Comparison of ENCODE assay signal across 8 cellular contexts in the genomic region with DNA sequence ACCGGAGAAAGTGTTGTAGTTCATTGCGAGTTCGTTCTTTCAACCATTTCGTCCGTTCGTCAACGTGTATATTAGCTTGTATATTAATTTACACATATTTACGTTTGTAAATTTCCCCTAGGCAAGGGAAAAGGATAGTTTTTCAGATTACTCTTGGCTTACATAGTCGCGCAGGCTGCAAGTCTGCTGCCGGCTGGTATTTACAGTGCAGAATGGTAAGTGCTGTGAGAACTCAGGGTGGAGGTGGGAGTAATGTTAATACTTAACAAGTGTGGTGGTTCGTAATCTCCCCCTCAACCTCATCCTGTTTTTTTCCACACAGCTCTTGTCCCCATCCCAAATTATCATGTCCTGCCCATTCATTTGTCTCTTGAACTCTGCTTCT. TPM values are rescaled to one million over a fixed set of nuclear protein-coding genes. Genes with fewer than 3 reads are reported as not detected.
DNase-seq lines count a peak whose midpoint lies in the region; ATAC-seq, FAIRE-seq and TF ChIP-seq lines count a peak whose summit lies in the region.

No MANE protein-coding gene starts in this region.

- TF ChIP-seq CTCF in OCI-LY3 (IDR thresholded peaks at IDR 0.05; ENCODE audit: low read depth, low read length) = no peak
- no peak for TF ChIP-seq CTCF in endodermal cell (conservative IDR thresholded peaks at IDR 0.05)
- TF ChIP-seq CTCF in neural crest cell (conservative IDR thresholded peaks at IDR 0.05) = no peak

- peak overlapping the region; percentile 68; the same call in 1 of the 2 replicates for H2AFZ ChIP-seq in OCI-LY3 (ENCODE audit: low read depth, low read length)

- DNase-seq in GM12892 (ENCODE audit: insufficient read length) (no peak), endodermal cell (no peak), neural crest cell (ENCODE audit: low read depth, low spot score) (no peak), KG1 (lab: John Stamatoyannopoulos, UW) (no peak), NCI-H524 treated with DMSO at 0.1 percent for 48 hours (lab: John Stamatoyannopoulos, UW) (no peak), cerebellar cortex (ENCODE audit: low spot score) (no peak)

- FAIRE-seq in GM12892 (lab: Jason Lieb, UNC) = peak; percentile 17

- H3K27ac Mint-ChIP-seq in endodermal cell (peak overlapping the region; percentile 99), neural crest cell (ENCODE audit: unreplicated experiment) (peak overlapping the region; percentile 99)

- peak overlapping the region; percentile 93 for H3K4me3 ChIP-seq in OCI-LY3 (ENCODE audit: low read length)
- peak overlapping the region; percentile 91 for H3K4me3 ChIP-seq in endodermal cell (ENCODE audit: low read length)

- no peaks in the 10 kb centered on the region for H3K9me3 Mint-ChIP-seq in endodermal cell
- H3K9me3 Mint-ChIP-seq in neural crest cell = no peaks in the 10 kb centered on the region

- peaks cover 23% of the 10 kb centered on the region for H3K36me3 ChIP-seq in OCI-LY3 (replicated peaks; ENCODE audit: low read depth, low read length)
- no peaks in the 10 kb centered on the region for H3K36me3 ChIP-seq in endodermal cell (ENCODE audit: control insufficient read depth, insufficient read depth, low read length)

- peak overlapping the region; percentile 93 for H3K4me2 ChIP-seq in OCI-LY3 (ENCODE audit: low read length)

- H3K27me3 Mint-ChIP-seq in endodermal cell (ENCODE audit: insufficient read depth) (peaks cover 26% of the 10 kb centered on the region), neural crest cell (ENCODE audit: low read depth) (peaks cover 24% of the 10 kb centered on the region)

- H3K4me1 Mint-ChIP-seq in endodermal cell = peaks cover 7% of the 10 kb centered on the region
- peaks cover 21% of the 10 kb centered on the region for H3K4me1 Mint-ChIP-seq in neural crest cell

- ATAC-seq in GM21367 (IDR thresholded peaks at IDR 0.05; ENCODE audit: unreplicated experiment) = no peak

- peaks cover 58% of the 10 kb centered on the region for H3K79me2 ChIP-seq in OCI-LY3 (ENCODE audit: low read length)

- H3K4me1 ChIP-seq in OCI-LY3 (ENCODE audit: low read length) (peaks cover 38% of the 10 kb centered on the region), endodermal cell (ENCODE audit: control insufficient read depth, insufficient read depth, low read length) (no peaks in the 10 kb centered on the region)

- H3K9ac ChIP-seq in OCI-LY3 (ENCODE audit: low read length) (peak overlapping the region; percentile 96), endodermal cell (ENCODE audit: extremely low read depth, low read length, poor library complexity, severe bottlenecking) (peak overlapping the region; percentile 91)

- H3K4me3 Mint-ChIP-seq in endodermal cell = peak overlapping the region; percentile 98
- H3K4me3 Mint-ChIP-seq in neural crest cell = peak overlapping the region; percentile 100

- H4K20me1 ChIP-seq in OCI-LY3 (ENCODE audit: insufficient read depth, low read length) = peaks cover 29% of the 10 kb centered on the region

- no peak for TF ChIP-seq POLR2A in GM12892 (IDR thresholded peaks at IDR 0.05; ENCODE audit: low read depth, low read length)

- H3K27me3 ChIP-seq in OCI-LY3 (ENCODE audit: low read depth, low read length) = no peaks in the 10 kb centered on the region
- H3K27me3 ChIP-seq in endodermal cell (ENCODE audit: control insufficient read depth, insufficient read depth, low read length, poor library complexity, severe bottlenecking) = peaks cover 21% of the 10 kb centered on the region

- no peaks in the 10 kb centered on the region for H3K9me3 ChIP-seq in OCI-LY3 (ENCODE audit: insufficient read depth, low read length)
- no peaks in the 10 kb centered on the region for H3K9me3 ChIP-seq in endodermal cell (ENCODE audit: control insufficient read depth, low read length)

- WGBS in endodermal cell (ENCODE audit: insufficient coverage in 1 of 2, insufficient read length in 1 of 2), 2 experiments = 0% methylated on average over 2 to 12 of the region's 12 CpGs

- peak overlapping the region; percentile 69 for H3K27ac ChIP-seq in OCI-LY3 (ENCODE audit: low read length)
- no peak overlapping the region for H3K27ac ChIP-seq in endodermal cell (ENCODE audit: low read depth, low read length)

- H3K36me3 Mint-ChIP-seq in endodermal cell (ENCODE audit: low read depth) (no peaks in the 10 kb centered on the region), neural crest cell (ENCODE audit: low read depth) (peaks cover 2% of the 10 kb centered on the region)

RNA-seq across cellular contexts. Expression of a gene that starts 0.8 kb away (rescaled TPM):
- polyA plus RNA-seq in GM12892 (2012; ENCODE audit: missing spikeins) = 29.7 TPM
- total RNA-seq in endodermal cell (10 to 100 TPM; 54.3 to 55.9 TPM), neural crest cell (38.0 and 54.6 TPM in 2 replicates)
- 58.9 TPM for polyA plus RNA-seq in endodermal cell (2013, experiment 1 of 2)
- 68.2 TPM for polyA plus RNA-seq in endodermal cell (2013, experiment 2 of 2)
